Comparison of ENCODE assay signal across 21 cellular contexts in the genomic region with DNA sequence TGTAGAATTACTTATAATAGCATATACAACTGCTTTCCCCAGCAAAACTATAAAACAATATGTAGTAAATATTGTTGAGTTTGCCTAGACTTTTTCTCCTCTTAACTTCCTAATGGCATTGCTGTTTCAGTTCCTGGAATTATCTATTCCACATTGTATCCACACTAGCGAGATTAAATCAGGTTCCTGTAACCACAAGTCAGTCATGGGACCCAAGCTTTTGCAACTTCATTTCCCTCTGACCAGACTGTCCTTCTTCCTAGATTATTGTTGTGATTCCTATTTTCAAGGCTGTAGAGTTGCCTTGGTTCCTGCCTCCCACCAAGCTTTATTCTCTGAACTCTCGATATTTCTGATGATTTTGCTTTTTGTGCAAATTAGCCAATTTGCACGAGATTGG.
"Had no signal": no experiment of that assay in that cellular context is flagged by ENCODE, and none has a peak within 500 bp of the region (broad histone marks: within the 10 kb centered on the region; RNA-seq: fewer than 3 reads in every experiment).

No MANE protein-coding gene starts in this region.

- DNase-seq: effector CD4-positive, alpha-beta T cell; endodermal cell; erythroblast; foreskin keratinocyte; head of caudate nucleus; kidney glomerular epithelial cell; mammary epithelial cell; naive thymus-derived CD8-positive, alpha-beta T cell; posterior cingulate gyrus; sigmoid colon; stimulated activated CD4-positive, alpha-beta T cell treated with anti-CD3 and anti-CD28 coated beads, Interleukin-2, amount 100 ng/mL, for 24 hours; stimulated activated CD4-positive, alpha-beta T cell treated with anti-CD3 and anti-CD28 coated beads, Interleukin-4, amount 100 ng/mL, for 4 hours; stimulated activated naive B cell treated with anti-CD40 and anti-IgM and Interleukin-4, amounts not matched to agents 10 μg/mL and 1 μg/mL and 100 μg/mL, for 72 hours; stimulated activated naive CD8-positive, alpha-beta T cell treated with anti-CD3 and anti-CD28 coated beads, Interleukin-15, amount 100 ng/mL, for 72 hours; transverse colon had no signal

- H3K27me3 ChIP-seq: foreskin keratinocyte, hepatocyte, neutrophil, sigmoid colon, transverse colon had no signal

- H3K4me3 ChIP-seq: coronary artery, hepatocyte, mucosa of descending colon, sigmoid colon, skin epidermis, thoracic aorta, transverse colon had no signal

- H3K9me3 Mint-ChIP-seq: stimulated activated naive CD8-positive, alpha-beta T cell treated with anti-CD3 and anti-CD28 coated beads, Interleukin-15, amount 100 ng/mL, for 72 hours had no signal

- H3K27ac ChIP-seq: coronary artery, foreskin keratinocyte, hepatocyte, neutrophil, sigmoid colon, skin epidermis, thoracic aorta, transverse colon had no signal

- H3K27me3 Mint-ChIP-seq: stimulated activated naive B cell treated with anti-CD40 and anti-IgM and Interleukin-4, amounts not matched to agents 10 μg/mL and 1 μg/mL and 100 μg/mL, for 72 hours; stimulated activated naive CD8-positive, alpha-beta T cell treated with anti-CD3 and anti-CD28 coated beads, Interleukin-15, amount 100 ng/mL, for 72 hours had no signal

- H3K79me2 ChIP-seq: hepatocyte had no signal

- H3K27ac Mint-ChIP-seq: endodermal cell; naive thymus-derived CD8-positive, alpha-beta T cell; stimulated activated naive B cell treated with anti-CD40 and anti-IgM and Interleukin-4, amounts not matched to agents 10 μg/mL and 1 μg/mL and 100 μg/mL, for 72 hours; stimulated activated naive CD8-positive, alpha-beta T cell treated with anti-CD3 and anti-CD28 coated beads, Interleukin-15, amount 100 ng/mL, for 72 hours had no signal

- H3K4me3 Mint-ChIP-seq: endodermal cell; naive thymus-derived CD8-positive, alpha-beta T cell; stimulated activated naive B cell treated with anti-CD40 and anti-IgM and Interleukin-4, amounts not matched to agents 10 μg/mL and 1 μg/mL and 100 μg/mL, for 72 hours; stimulated activated naive CD8-positive, alpha-beta T cell treated with anti-CD3 and anti-CD28 coated beads, Interleukin-15, amount 100 ng/mL, for 72 hours had no signal

- H3K4me1 ChIP-seq: foreskin keratinocyte, sigmoid colon, transverse colon had no signal

- H3K36me3 Mint-ChIP-seq: naive thymus-derived CD8-positive, alpha-beta T cell; stimulated activated naive B cell treated with anti-CD40 and anti-IgM and Interleukin-4, amounts not matched to agents 10 μg/mL and 1 μg/mL and 100 μg/mL, for 72 hours had no signal

- ATAC-seq: foreskin keratinocyte; mucosa of descending colon; naive thymus-derived CD8-positive, alpha-beta T cell; stimulated activated naive B cell treated with anti-CD40 and anti-IgM and Interleukin-4, amounts not matched to agents 10 μg/mL and 1 μg/mL and 100 μg/mL, for 72 hours; stimulated activated naive CD8-positive, alpha-beta T cell treated with anti-CD3 and anti-CD28 coated beads, Interleukin-15, amount 100 ng/mL, for 72 hours had no signal

- H3K36me3 ChIP-seq: neutrophil, sigmoid colon, thoracic aorta, transverse colon had no signal

- H2AFZ ChIP-seq: hepatocyte had no signal

- H3K4me1 Mint-ChIP-seq: naive thymus-derived CD8-positive, alpha-beta T cell; stimulated activated naive B cell treated with anti-CD40 and anti-IgM and Interleukin-4, amounts not matched to agents 10 μg/mL and 1 μg/mL and 100 μg/mL, for 72 hours; stimulated activated naive CD8-positive, alpha-beta T cell treated with anti-CD3 and anti-CD28 coated beads, Interleukin-15, amount 100 ng/mL, for 72 hours had no signal

- H3K4me2 ChIP-seq: hepatocyte had no signal
